In the genomic region with DNA sequence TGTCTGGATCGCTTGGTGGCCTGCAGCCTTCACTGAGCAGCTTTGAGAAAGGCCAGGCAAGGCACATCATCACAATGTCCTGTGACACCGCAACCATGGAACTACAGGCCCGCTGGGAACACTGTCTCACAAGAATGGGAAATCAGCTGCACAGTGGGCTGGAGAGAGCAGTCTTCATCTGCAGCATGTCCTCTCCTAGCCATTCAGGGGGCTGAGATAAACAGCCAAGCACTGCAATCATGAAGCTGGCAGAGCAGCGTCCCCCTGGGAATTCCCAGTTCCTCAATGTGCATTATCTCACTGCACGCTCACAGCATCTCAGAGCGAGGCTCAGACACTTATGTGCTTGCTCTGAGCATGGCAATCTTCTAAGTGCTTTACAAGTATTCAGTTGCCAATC, we compare ENCODE assay signal across 17 cellular contexts. TPM values are rescaled to one million over a fixed set of nuclear protein-coding genes. Genes with fewer than 3 reads are reported as not detected.
A peak's percentile ranks its signal among the peaks of the same experiment; 100 is the strongest.
DNase-seq lines count a peak whose midpoint lies in the region; ATAC-seq and TF ChIP-seq lines count a peak whose summit lies in the region.
"Had no signal": no experiment of that assay in that cellular context is flagged by ENCODE, and none has a peak within 500 bp of the region (broad histone marks: within the 10 kb centered on the region; RNA-seq: fewer than 3 reads in every experiment).

No MANE protein-coding gene starts in this region.

- no peaks in the 10 kb centered on the region for H3K9me2 ChIP-seq in neural cell (ENCODE audit: insufficient read depth, low read length)

- H3K27ac ChIP-seq in neural cell (ENCODE audit: low read length), result peak overlapping the region; percentile 64

- peak; percentile 65 for TF ChIP-seq EP300 in neural cell (conservative IDR thresholded peaks at IDR 0.05; ENCODE audit: poor library complexity, severe bottlenecking)

- TF ChIP-seq CTCF in neural cell (IDR thresholded peaks at IDR 0.05; ENCODE audit: poor library complexity, severe bottlenecking), result no peak

- H3K27me3 Mint-ChIP-seq in activated CD4-positive, alpha-beta T cell treated with anti-CD3 and anti-CD28 coated beads, Interleukin-2, amount 10 ng/mL, durations not matched to agents 7 days and 5 days, result no peaks in the 10 kb centered on the region
- H3K27me3 Mint-ChIP-seq in activated CD8-positive, alpha-beta T cell treated with anti-CD3 and anti-CD28 coated beads, Interleukin-2, amount 10 ng/mL, durations not matched to agents 7 days and 5 days (ENCODE audit: low read depth), result no peaks in the 10 kb centered on the region
- H3K27me3 Mint-ChIP-seq: dendritic cell treated with granulocyte-macrophage colony-stimulating factor and Interleukin-4, amounts not matched to agents 40 ng/mL and 50 ng/mL, for 4 days had no signal

- no peak overlapping the region for H3K4me2 ChIP-seq in neural cell (ENCODE audit: low read length)

- no peak overlapping the region for H2AFZ ChIP-seq in neural cell (ENCODE audit: low read depth, low read length)

- DNase-seq in activated CD4-positive, alpha-beta T cell treated with anti-CD3 and anti-CD28 coated beads, Interleukin-2, amount 10 ng/mL, durations not matched to agents 7 days and 5 days, result no peak
- no peak for DNase-seq in activated CD4-positive, alpha-beta T cell treated with anti-CD3 and anti-CD28 coated beads for 1 hour
- DNase-seq in activated CD8-positive, alpha-beta T cell treated with anti-CD3 and anti-CD28 coated beads, Interleukin-2, amount 10 ng/mL, durations not matched to agents 7 days and 5 days, result no peak
- no peak for DNase-seq in hepatic stellate cell (ENCODE audit: low spot score)
- DNase-seq: activated CD8-positive, alpha-beta memory T cell treated with anti-CD3 and anti-CD28 coated beads for 24 hours; KG1; mucosa of descending colon; NCI-H2107; stimulated activated CD4-positive, alpha-beta T cell treated with anti-CD3 and anti-CD28 coated beads, Interleukin-4, amount 100 ng/mL, for 1 hour; stimulated activated naive CD4-positive, alpha-beta T cell treated with Interleukin-2 at 50 U/mL for 16 hours had no signal

- TF ChIP-seq POLR2A in GM19099 (IDR thresholded peaks at IDR 0.05; ENCODE audit: extremely low read depth, insufficient read length, low read depth), result peak; percentile 22

- H3K9ac ChIP-seq in neural cell (ENCODE audit: low read length), result peak overlapping the region; percentile 21

- H3F3A ChIP-seq in neural cell (ENCODE audit: insufficient read depth, low read length, poor library complexity, severe bottlenecking), result peaks cover 3% of the 10 kb centered on the region

- peaks cover 16% of the 10 kb centered on the region for H3K27me3 ChIP-seq in neural cell (ENCODE audit: insufficient read depth, low read depth, low read length)
- H3K27me3 ChIP-seq: adrenal gland had no signal

- H4K20me1 ChIP-seq in neural cell (ENCODE audit: insufficient read depth), result no peaks in the 10 kb centered on the region

- POLR2A ChIA-PET in activated CD4-positive, alpha-beta T cell treated with anti-CD3 and anti-CD28 coated beads, Interleukin-2, amount 10 ng/mL, durations not matched to agents 7 days and 5 days (lab: Charles Lee), result interaction anchor here (6.1 kb wide), 1 partner anchor 15 kb away, joined by 69 read pairs; a partner anchor contains a TSS
- POLR2A ChIA-PET in activated CD8-positive, alpha-beta T cell treated with anti-CD3 and anti-CD28 coated beads, Interleukin-2, amount 10 ng/mL, durations not matched to agents 7 days and 5 days (lab: Charles Lee), result interaction anchor here (0.5 to 10.1 kb wide), 8 partner anchors 13 to 1466 kb away, joined by 3 to 372 read pairs (median 16); a partner anchor contains a TSS

- ATAC-seq in activated CD8-positive, alpha-beta T cell treated with anti-CD3 and anti-CD28 coated beads, Interleukin-2, amount 10 ng/mL, durations not matched to agents 7 days and 5 days, result no peak
- ATAC-seq in HG03354 (IDR thresholded peaks at IDR 0.05; ENCODE audit: poor library complexity, severe bottlenecking, unreplicated experiment) (no peak), HG02571 (IDR thresholded peaks at IDR 0.05; ENCODE audit: unreplicated experiment) (no peak)
- ATAC-seq: mucosa of descending colon had no signal

- TF ChIP-seq RAD21 in neural cell (conservative IDR thresholded peaks at IDR 0.05), result no peak

- H3K9me3 ChIP-seq in neural cell (ENCODE audit: low read length), result no peaks in the 10 kb centered on the region
- H3K9me3 ChIP-seq: adrenal gland had no signal

- H3K36me3 Mint-ChIP-seq in activated CD4-positive, alpha-beta T cell treated with anti-CD3 and anti-CD28 coated beads, Interleukin-2, amount 10 ng/mL, durations not matched to agents 7 days and 5 days (ENCODE audit: low read depth), result peaks cover 69% of the 10 kb centered on the region
- H3K36me3 Mint-ChIP-seq in activated CD8-positive, alpha-beta T cell treated with anti-CD3 and anti-CD28 coated beads, Interleukin-2, amount 10 ng/mL, durations not matched to agents 7 days and 5 days (ENCODE audit: low read depth), result peaks cover 69% of the 10 kb centered on the region

- H3K79me2 ChIP-seq in neural cell (replicated peaks; ENCODE audit: insufficient read depth, low read length), result no peaks in the 10 kb centered on the region

- no peaks in the 10 kb centered on the region for H3K36me3 ChIP-seq in neural cell (ENCODE audit: insufficient read depth, low read length)
- H3K36me3 ChIP-seq: adrenal gland had no signal

- peaks cover 75% of the 10 kb centered on the region for H3K4me1 Mint-ChIP-seq in activated CD4-positive, alpha-beta T cell treated with anti-CD3 and anti-CD28 coated beads, Interleukin-2, amount 10 ng/mL, durations not matched to agents 7 days and 5 days
- peaks cover 71% of the 10 kb centered on the region for H3K4me1 Mint-ChIP-seq in activated CD8-positive, alpha-beta T cell treated with anti-CD3 and anti-CD28 coated beads, Interleukin-2, amount 10 ng/mL, durations not matched to agents 7 days and 5 days (ENCODE audit: low read depth)

- peak overlapping the region; percentile 96 for H3K27ac Mint-ChIP-seq in activated CD4-positive, alpha-beta T cell treated with anti-CD3 and anti-CD28 coated beads, Interleukin-2, amount 10 ng/mL, durations not matched to agents 7 days and 5 days
- H3K27ac Mint-ChIP-seq in activated CD8-positive, alpha-beta T cell treated with anti-CD3 and anti-CD28 coated beads, Interleukin-2, amount 10 ng/mL, durations not matched to agents 7 days and 5 days, result peak overlapping the region; percentile 94

- no peak overlapping the region for H3K4me3 ChIP-seq in neural cell (ENCODE audit: low read length)
- H3K4me3 ChIP-seq: adrenal gland, mucosa of descending colon had no signal

- H3K4me3 Mint-ChIP-seq in activated CD4-positive, alpha-beta T cell treated with anti-CD3 and anti-CD28 coated beads, Interleukin-2, amount 10 ng/mL, durations not matched to agents 7 days and 5 days, result peak overlapping the region; percentile 94
- H3K4me3 Mint-ChIP-seq in activated CD8-positive, alpha-beta T cell treated with anti-CD3 and anti-CD28 coated beads, Interleukin-2, amount 10 ng/mL, durations not matched to agents 7 days and 5 days, result peak overlapping the region; percentile 90

- H3K9me3 Mint-ChIP-seq in activated CD4-positive, alpha-beta T cell treated with anti-CD3 and anti-CD28 coated beads, Interleukin-2, amount 10 ng/mL, durations not matched to agents 7 days and 5 days, result peaks cover 30% of the 10 kb centered on the region
- H3K9me3 Mint-ChIP-seq in activated CD8-positive, alpha-beta T cell treated with anti-CD3 and anti-CD28 coated beads, Interleukin-2, amount 10 ng/mL, durations not matched to agents 7 days and 5 days (ENCODE audit: insufficient read depth), result peaks cover 12% of the 10 kb centered on the region

- CTCF ChIA-PET in activated CD4-positive, alpha-beta T cell treated with anti-CD3 and anti-CD28 coated beads, Interleukin-2, amount 10 ng/mL, durations not matched to agents 7 days and 5 days (lab: Charles Lee), result interaction anchor here (1.5 to 8.4 kb wide), 3 partner anchors 13 to 28 kb away, joined by 4 to 58 read pairs (median 21); a partner anchor contains a TSS
- CTCF ChIA-PET in activated CD8-positive, alpha-beta T cell treated with anti-CD3 and anti-CD28 coated beads, Interleukin-2, amount 10 ng/mL, durations not matched to agents 7 days and 5 days (lab: Charles Lee), result interaction anchor here (1.1 to 7.1 kb wide), 4 partner anchors 15 to 51 kb away, joined by 3 to 157 read pairs (median 6); a partner anchor contains a TSS

TF ChIP-seq in neural cell, 6 proteins besides CTCF, POLR2A, EP300 and RAD21 (continues in another document):
- TF ChIP-seq POLR2AphosphoS5 (IDR thresholded peaks at IDR 0.05), result peak; percentile 75
- TF ChIP-seq MXI1 (conservative IDR thresholded peaks at IDR 0.05; ENCODE audit: poor library complexity, severe bottlenecking), result no peak

RNA-seq across cellular contexts. Expression of a gene that starts 1.9 kb away (rescaled TPM):
- 10 to 100 TPM; 94.3 to 96.0 TPM for total RNA-seq in activated CD4-positive, alpha-beta T cell treated with anti-CD3 and anti-CD28 coated beads, Interleukin-2, amount 10 ng/mL, durations not matched to agents 7 days and 5 days
- total RNA-seq in activated CD8-positive, alpha-beta T cell treated with anti-CD3 and anti-CD28 coated beads, Interleukin-2, amount 10 ng/mL, durations not matched to agents 7 days and 5 days, result 10 to 100 TPM; 84.0 to 90.8 TPM
- polyA plus RNA-seq in neural cell, result 6.5 and 6.7 TPM in 2 replicates
- polyA minus RNA-seq in neural cell, result 8.0 and 9.7 TPM in 2 replicates

RNA-seq across cellular contexts. Expression of a gene that starts 13.8 kb away (rescaled TPM):
- 100 to 1,000 TPM; 100 to 101 TPM for total RNA-seq in activated CD4-positive, alpha-beta T cell treated with anti-CD3 and anti-CD28 coated beads, Interleukin-2, amount 10 ng/mL, durations not matched to agents 7 days and 5 days
- 10 to 100 TPM; 72.4 to 74.5 TPM for total RNA-seq in activated CD8-positive, alpha-beta T cell treated with anti-CD3 and anti-CD28 coated beads, Interleukin-2, amount 10 ng/mL, durations not matched to agents 7 days and 5 days
- 0.16 and 1.2 TPM in 2 replicates for polyA plus RNA-seq in neural cell
- polyA minus RNA-seq in neural cell, result 0.12 and 1.2 TPM in 2 replicates
- total RNA-seq: OCI-LY7 had no signal

RNA-seq across cellular contexts. Expression of a gene that starts 53.4 kb away (rescaled TPM):
- total RNA-seq in activated CD4-positive, alpha-beta T cell treated with anti-CD3 and anti-CD28 coated beads, Interleukin-2, amount 10 ng/mL, durations not matched to agents 7 days and 5 days, result 100 to 1,000 TPM in 1 of 2 experiments, 10 to 100 TPM in 1; 89.6 to 101 TPM
- total RNA-seq in activated CD8-positive, alpha-beta T cell treated with anti-CD3 and anti-CD28 coated beads, Interleukin-2, amount 10 ng/mL, durations not matched to agents 7 days and 5 days, result 10 to 100 TPM; 76.9 to 87.0 TPM
- polyA plus RNA-seq in neural cell, result 26.9 and 27.8 TPM in 2 replicates
- polyA minus RNA-seq in neural cell, result 51.4 and 54.5 TPM in 2 replicates
